1 cellular context compared by ENCODE assay signal in genomic region chr6:31905041-31905440, GRCh38.
TF ChIP-seq lines count a peak whose summit lies in the region.

No MANE protein-coding gene starts in this region.

TF ChIP-seq in HepG2, 621 proteins besides CTCF, POLR2A, EP300 and RAD21:
- TF ChIP-seq ZNF264 (CRISPR knock-in tag; IDR thresholded peaks at IDR 0.05) = no peak
- TF ChIP-seq ZNF430 (CRISPR knock-in tag; IDR thresholded peaks at IDR 0.05) = no peak
- peak; percentile 80 for TF ChIP-seq ZNF121 (CRISPR knock-in tag; IDR thresholded peaks at IDR 0.05)
